In the genomic region with DNA sequence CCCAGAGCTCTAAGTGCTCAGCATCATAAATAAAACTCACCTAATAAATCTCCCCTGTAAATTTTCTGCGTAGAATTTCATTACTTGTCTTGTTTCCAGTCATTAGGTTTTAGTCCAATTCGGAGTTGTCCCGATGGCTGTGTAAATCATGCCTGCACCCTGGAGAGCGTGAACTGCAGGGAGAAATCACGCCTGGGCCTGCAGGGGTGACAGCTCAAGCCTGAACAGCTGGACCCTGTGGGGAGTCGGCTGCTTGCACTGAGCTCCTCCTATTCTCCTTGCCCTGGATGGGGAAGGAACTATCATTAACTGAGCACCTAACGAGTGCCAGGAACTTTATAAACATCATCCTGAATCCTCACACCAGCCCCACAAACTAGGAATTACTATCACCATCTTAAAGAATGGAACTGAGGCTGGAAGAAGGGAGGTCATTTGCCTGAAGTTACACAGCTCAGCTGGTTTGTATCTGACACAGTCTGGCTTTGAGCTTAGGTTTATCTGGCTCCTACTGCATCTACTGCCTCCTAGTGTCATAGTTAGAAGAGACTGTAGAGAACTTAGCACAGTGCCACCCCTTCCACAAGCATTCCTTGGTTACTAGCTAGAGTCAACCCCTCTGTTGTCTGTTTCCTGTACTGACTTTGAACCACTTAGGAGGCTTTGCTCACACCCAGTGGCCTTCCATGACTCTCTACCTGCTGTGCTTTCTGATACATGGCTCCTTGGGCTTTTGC, we compare ENCODE assay signal across 1 cellular context.
TF ChIP-seq lines count a peak whose summit lies in the region.

No MANE protein-coding gene starts in this region.

TF ChIP-seq in HEK293, 187 proteins besides CTCF, POLR2A, EP300 and RAD21 (continued from another document and continues in another):
- TF ChIP-seq ZNF664 (tag by site-specific recombination; IDR thresholded peaks at IDR 0.05) (peak; percentile 93), ZNF121 (tag by site-specific recombination; IDR thresholded peaks at IDR 0.05) (no peak), WT1 (tag by site-specific recombination; IDR thresholded peaks at IDR 0.05) (no peak), ZSCAN16 (tag by site-specific recombination; IDR thresholded peaks at IDR 0.05) (no peak), ZNF37A (tag by site-specific recombination; IDR thresholded peaks at IDR 0.05) (no peak), ZNF146 (tag by site-specific recombination; IDR thresholded peaks at IDR 0.05) (no peak), ZNF112 (tag by site-specific recombination; IDR thresholded peaks at IDR 0.05) (no peak), ZNF341 (tag by site-specific recombination; IDR thresholded peaks at IDR 0.05; ENCODE audit: low read depth) (peak; percentile 68), BCL11B (tag by site-specific recombination; IDR thresholded peaks at IDR 0.05; ENCODE audit: low read depth) (no peak), GLIS2 (tag by site-specific recombination; IDR thresholded peaks at IDR 0.05) (no peak), ZNF521 (tag by site-specific recombination; IDR thresholded peaks at IDR 0.05) (no peak), ZNF274 (IDR thresholded peaks at IDR 0.05; ENCODE audit: low read length) (no peak), ZNF274 (tag by site-specific recombination; IDR thresholded peaks at IDR 0.05; ENCODE audit: borderline replicate concordance) (no peak), ZIC2 (tag by site-specific recombination; IDR thresholded peaks at IDR 0.05) (peak; percentile 98), ZNF76 (tag by site-specific recombination; IDR thresholded peaks at IDR 0.05; ENCODE audit: borderline replicate concordance, low read depth) (no peak), SETDB1 (IDR thresholded peaks at IDR 0.05; ENCODE audit: insufficient read length, low read length) (no peak), ZNF133 (tag by site-specific recombination; IDR thresholded peaks at IDR 0.05) (no peak), SP7 (tag by site-specific recombination; IDR thresholded peaks at IDR 0.05) (0 out of 2 replicates have a peak, but pooled peaks have one; percentile 19), GFI1B (tag by site-specific recombination; IDR thresholded peaks at IDR 0.05) (no peak), ZNF391 (tag by site-specific recombination; IDR thresholded peaks at IDR 0.05; ENCODE audit: borderline replicate concordance, low read depth) (no peak), ZNF423 (tag by site-specific recombination; IDR thresholded peaks at IDR 0.05) (peak; percentile 85), KLF9 (tag by site-specific recombination; IDR thresholded peaks at IDR 0.05; ENCODE audit: low read depth) (no peak), ZBTB7A (tag by site-specific recombination; IDR thresholded peaks at IDR 0.05; ENCODE audit: low read depth) (no peak), ZNF530 (tag by site-specific recombination; IDR thresholded peaks at IDR 0.05; ENCODE audit: low read depth) (no peak), ZNF555 (tag by site-specific recombination; conservative IDR thresholded peaks at IDR 0.05) (no peak), GLIS1 (tag by site-specific recombination; IDR thresholded peaks at IDR 0.05) (peak; percentile 33; the same call in 1 of the 2 replicates), ZNF549 (tag by site-specific recombination; IDR thresholded peaks at IDR 0.05) (no peak), ZNF529 (tag by site-specific recombination; IDR thresholded peaks at IDR 0.05; ENCODE audit: insufficient replicate concordance) (no peak), ZNF660 (tag by site-specific recombination; IDR thresholded peaks at IDR 0.05) (0 out of 2 replicates have a peak, but pooled peaks have one; percentile 15), ZNF501 (tag by site-specific recombination; IDR thresholded peaks at IDR 0.05) (no peak), ZBTB8A (tag by site-specific recombination; IDR thresholded peaks at IDR 0.05) (0 out of 2 replicates have a peak, but pooled peaks have one; percentile 18), ZNF324 (tag by site-specific recombination; IDR thresholded peaks at IDR 0.05) (no peak), ZNF211 (tag by site-specific recombination; IDR thresholded peaks at IDR 0.05; ENCODE audit: low read depth) (no peak), ZNF600 (tag by site-specific recombination; IDR thresholded peaks at IDR 0.05) (no peak), ZBTB21 (tag by site-specific recombination; IDR thresholded peaks at IDR 0.05) (no peak), MYNN (tag by site-specific recombination; IDR thresholded peaks at IDR 0.05; ENCODE audit: borderline replicate concordance) (no peak), ZFP41 (tag by site-specific recombination; IDR thresholded peaks at IDR 0.05; ENCODE audit: borderline replicate concordance) (no peak), ZNF707 (tag by site-specific recombination; IDR thresholded peaks at IDR 0.05) (no peak), ZNF24 (tag by site-specific recombination; IDR thresholded peaks at IDR 0.05) (no peak), ZNF785 (tag by site-specific recombination; IDR thresholded peaks at IDR 0.05) (no peak), ZNF416 (tag by site-specific recombination; IDR thresholded peaks at IDR 0.05) (no peak), ZNF292 (tag by site-specific recombination; IDR thresholded peaks at IDR 0.05; ENCODE audit: borderline replicate concordance, low read depth) (no peak), ZNF214 (tag by site-specific recombination; IDR thresholded peaks at IDR 0.05; ENCODE audit: borderline replicate concordance) (no peak), TCF7L2 (IDR thresholded peaks at IDR 0.05; ENCODE audit: borderline replicate concordance, low read depth, low read length) (no peak), ZBTB48 (tag by site-specific recombination; IDR thresholded peaks at IDR 0.05) (no peak)
- TF ChIP-seq, protein P1, sequence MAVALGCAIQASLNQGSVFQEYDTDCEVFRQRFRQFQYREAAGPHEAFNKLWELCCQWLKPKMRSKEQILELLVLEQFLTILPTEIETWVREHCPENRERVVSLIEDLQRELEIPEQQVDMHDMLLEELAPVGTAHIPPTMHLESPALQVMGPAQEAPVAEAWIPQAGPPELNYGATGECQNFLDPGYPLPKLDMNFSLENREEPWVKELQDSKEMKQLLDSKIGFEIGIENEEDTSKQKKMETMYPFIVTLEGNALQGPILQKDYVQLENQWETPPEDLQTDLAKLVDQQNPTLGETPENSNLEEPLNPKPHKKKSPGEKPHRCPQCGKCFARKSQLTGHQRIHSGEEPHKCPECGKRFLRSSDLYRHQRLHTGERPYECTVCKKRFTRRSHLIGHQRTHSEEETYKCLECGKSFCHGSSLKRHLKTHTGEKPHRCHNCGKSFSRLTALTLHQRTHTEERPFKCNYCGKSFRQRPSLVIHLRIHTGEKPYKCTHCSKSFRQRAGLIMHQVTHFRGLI (tag by site-specific recombination; IDR thresholded peaks at IDR 0.05), result no peak
- TF ChIP-seq, protein P2, sequence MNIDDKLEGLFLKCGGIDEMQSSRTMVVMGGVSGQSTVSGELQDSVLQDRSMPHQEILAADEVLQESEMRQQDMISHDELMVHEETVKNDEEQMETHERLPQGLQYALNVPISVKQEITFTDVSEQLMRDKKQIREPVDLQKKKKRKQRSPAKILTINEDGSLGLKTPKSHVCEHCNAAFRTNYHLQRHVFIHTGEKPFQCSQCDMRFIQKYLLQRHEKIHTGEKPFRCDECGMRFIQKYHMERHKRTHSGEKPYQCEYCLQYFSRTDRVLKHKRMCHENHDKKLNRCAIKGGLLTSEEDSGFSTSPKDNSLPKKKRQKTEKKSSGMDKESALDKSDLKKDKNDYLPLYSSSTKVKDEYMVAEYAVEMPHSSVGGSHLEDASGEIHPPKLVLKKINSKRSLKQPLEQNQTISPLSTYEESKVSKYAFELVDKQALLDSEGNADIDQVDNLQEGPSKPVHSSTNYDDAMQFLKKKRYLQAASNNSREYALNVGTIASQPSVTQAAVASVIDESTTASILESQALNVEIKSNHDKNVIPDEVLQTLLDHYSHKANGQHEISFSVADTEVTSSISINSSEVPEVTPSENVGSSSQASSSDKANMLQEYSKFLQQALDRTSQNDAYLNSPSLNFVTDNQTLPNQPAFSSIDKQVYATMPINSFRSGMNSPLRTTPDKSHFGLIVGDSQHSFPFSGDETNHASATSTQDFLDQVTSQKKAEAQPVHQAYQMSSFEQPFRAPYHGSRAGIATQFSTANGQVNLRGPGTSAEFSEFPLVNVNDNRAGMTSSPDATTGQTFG (tag by site-specific recombination; IDR thresholded peaks at IDR 0.05; ENCODE audit: borderline replicate concordance), result no peak
- TF ChIP-seq, protein P3, sequence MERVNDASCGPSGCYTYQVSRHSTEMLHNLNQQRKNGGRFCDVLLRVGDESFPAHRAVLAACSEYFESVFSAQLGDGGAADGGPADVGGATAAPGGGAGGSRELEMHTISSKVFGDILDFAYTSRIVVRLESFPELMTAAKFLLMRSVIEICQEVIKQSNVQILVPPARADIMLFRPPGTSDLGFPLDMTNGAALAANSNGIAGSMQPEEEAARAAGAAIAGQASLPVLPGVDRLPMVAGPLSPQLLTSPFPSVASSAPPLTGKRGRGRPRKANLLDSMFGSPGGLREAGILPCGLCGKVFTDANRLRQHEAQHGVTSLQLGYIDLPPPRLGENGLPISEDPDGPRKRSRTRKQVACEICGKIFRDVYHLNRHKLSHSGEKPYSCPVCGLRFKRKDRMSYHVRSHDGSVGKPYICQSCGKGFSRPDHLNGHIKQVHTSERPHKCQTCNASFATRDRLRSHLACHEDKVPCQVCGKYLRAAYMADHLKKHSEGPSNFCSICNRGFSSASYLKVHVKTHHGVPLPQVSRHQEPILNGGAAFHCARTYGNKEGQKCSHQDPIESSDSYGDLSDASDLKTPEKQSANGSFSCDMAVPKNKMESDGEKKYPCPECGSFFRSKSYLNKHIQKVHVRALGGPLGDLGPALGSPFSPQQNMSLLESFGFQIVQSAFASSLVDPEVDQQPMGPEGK (tag by site-specific recombination; IDR thresholded peaks at IDR 0.05), result no peak
- TF ChIP-seq, protein P4, sequence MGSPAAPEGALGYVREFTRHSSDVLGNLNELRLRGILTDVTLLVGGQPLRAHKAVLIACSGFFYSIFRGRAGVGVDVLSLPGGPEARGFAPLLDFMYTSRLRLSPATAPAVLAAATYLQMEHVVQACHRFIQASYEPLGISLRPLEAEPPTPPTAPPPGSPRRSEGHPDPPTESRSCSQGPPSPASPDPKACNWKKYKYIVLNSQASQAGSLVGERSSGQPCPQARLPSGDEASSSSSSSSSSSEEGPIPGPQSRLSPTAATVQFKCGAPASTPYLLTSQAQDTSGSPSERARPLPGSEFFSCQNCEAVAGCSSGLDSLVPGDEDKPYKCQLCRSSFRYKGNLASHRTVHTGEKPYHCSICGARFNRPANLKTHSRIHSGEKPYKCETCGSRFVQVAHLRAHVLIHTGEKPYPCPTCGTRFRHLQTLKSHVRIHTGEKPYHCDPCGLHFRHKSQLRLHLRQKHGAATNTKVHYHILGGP (tag by site-specific recombination; IDR thresholded peaks at IDR 0.05), result no peak
- TF ChIP-seq, protein P5, sequence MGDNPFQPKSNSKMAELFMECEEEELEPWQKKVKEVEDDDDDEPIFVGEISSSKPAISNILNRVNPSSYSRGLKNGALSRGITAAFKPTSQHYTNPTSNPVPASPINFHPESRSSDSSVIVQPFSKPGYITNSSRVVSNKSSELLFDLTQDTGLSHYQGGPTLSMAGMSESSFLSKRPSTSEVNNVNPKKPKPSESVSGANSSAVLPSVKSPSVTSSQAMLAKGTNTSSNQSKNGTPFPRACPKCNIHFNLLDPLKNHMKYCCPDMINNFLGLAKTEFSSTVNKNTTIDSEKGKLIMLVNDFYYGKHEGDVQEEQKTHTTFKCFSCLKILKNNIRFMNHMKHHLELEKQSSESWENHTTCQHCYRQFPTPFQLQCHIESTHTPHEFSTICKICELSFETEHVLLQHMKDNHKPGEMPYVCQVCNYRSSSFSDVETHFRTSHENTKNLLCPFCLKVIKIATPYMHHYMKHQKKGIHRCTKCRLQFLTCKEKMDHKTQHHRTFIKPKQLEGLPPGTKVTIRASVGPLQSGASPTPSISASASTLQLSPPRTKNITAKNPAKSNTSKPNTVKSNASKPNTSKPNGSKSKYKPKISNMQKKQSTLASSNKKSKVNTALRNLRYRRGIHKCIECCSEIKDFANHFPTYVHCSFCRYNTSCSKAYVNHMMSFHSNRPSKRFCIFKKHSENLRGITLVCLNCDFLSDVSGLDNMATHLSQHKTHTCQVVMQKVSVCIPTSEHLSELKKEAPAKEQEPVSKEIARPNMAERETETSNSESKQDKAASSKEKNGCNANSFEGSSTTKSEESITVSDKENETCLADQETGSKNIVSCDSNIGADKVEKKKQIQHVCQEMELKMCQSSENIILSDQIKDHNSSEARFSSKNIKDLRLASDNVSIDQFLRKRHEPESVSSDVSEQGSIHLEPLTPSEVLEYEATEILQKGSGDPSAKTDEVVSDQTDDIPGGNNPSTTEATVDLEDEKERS (tag by site-specific recombination; IDR thresholded peaks at IDR 0.05), result no peak
- TF ChIP-seq, protein P6, sequence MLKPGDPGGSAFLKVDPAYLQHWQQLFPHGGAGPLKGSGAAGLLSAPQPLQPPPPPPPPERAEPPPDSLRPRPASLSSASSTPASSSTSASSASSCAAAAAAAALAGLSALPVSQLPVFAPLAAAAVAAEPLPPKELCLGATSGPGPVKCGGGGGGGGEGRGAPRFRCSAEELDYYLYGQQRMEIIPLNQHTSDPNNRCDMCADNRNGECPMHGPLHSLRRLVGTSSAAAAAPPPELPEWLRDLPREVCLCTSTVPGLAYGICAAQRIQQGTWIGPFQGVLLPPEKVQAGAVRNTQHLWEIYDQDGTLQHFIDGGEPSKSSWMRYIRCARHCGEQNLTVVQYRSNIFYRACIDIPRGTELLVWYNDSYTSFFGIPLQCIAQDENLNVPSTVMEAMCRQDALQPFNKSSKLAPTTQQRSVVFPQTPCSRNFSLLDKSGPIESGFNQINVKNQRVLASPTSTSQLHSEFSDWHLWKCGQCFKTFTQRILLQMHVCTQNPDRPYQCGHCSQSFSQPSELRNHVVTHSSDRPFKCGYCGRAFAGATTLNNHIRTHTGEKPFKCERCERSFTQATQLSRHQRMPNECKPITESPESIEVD (tag by site-specific recombination; IDR thresholded peaks at IDR 0.05), result no peak
- TF ChIP-seq, protein P7, sequence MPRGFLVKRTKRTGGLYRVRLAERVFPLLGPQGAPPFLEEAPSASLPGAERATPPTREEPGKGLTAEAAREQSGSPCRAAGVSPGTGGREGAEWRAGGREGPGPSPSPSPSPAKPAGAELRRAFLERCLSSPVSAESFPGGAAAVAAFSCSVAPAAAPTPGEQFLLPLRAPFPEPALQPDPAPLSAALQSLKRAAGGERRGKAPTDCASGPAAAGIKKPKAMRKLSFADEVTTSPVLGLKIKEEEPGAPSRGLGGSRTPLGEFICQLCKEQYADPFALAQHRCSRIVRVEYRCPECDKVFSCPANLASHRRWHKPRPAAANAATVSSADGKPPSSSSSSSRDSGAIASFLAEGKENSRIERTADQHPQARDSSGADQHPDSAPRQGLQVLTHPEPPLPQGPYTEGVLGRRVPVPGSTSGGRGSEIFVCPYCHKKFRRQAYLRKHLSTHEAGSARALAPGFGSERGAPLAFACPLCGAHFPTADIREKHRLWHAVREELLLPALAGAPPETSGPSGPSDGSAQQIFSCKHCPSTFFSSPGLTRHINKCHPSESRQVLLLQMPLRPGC (tag by site-specific recombination; IDR thresholded peaks at IDR 0.05), result no peak
- TF ChIP-seq, protein P8, sequence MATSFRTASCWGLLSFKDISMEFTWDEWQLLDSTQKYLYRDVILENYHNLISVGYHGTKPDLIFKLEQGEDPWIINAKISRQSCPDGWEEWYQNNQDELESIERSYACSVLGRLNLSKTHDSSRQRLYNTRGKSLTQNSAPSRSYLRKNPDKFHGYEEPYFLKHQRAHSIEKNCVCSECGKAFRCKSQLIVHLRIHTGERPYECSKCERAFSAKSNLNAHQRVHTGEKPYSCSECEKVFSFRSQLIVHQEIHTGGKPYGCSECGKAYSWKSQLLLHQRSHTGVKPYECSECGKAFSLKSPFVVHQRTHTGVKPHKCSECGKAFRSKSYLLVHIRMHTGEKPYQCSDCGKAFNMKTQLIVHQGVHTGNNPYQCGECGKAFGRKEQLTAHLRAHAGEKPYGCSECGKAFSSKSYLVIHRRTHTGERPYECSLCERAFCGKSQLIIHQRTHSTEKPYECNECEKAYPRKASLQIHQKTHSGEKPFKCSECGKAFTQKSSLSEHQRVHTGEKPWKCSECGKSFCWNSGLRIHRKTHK (tag by site-specific recombination; IDR thresholded peaks at IDR 0.05), result no peak
